ENCODE assay signal across 1 cellular context in genomic region chr2:173963817-173964564, GRCh38.
TF ChIP-seq lines count a peak whose summit lies in the region.

No MANE protein-coding gene starts in this region.

TF ChIP-seq in HepG2, 621 proteins besides CTCF, POLR2A, EP300 and RAD21 (continued from another document and continues in another):
- no peak for TF ChIP-seq ZNF318 (CRISPR knock-in tag; IDR thresholded peaks at IDR 0.05)
- no peak for TF ChIP-seq PAF1 (CRISPR knock-in tag; IDR thresholded peaks at IDR 0.05)
- TF ChIP-seq FOXA3 (CRISPR knock-in tag; IDR thresholded peaks at IDR 0.05), result peak; percentile 50
- TF ChIP-seq MAX (IDR thresholded peaks at IDR 0.05), result peak; percentile 98
- no peak for TF ChIP-seq ZNF33A (CRISPR knock-in tag; IDR thresholded peaks at IDR 0.05; ENCODE audit: borderline replicate concordance)
- TF ChIP-seq PATZ1 (CRISPR knock-in tag; IDR thresholded peaks at IDR 0.05), result peak; percentile 84
- no peak for TF ChIP-seq ZNF382 (CRISPR knock-in tag; IDR thresholded peaks at IDR 0.05; ENCODE audit: borderline replicate concordance)
- no peak for TF ChIP-seq NR2F6 (IDR thresholded peaks at IDR 0.05)
- TF ChIP-seq NR2F6 (CRISPR knock-in tag; IDR thresholded peaks at IDR 0.05), result 0 out of 2 replicates have a peak, but pooled peaks have one; percentile 11
- no peak for TF ChIP-seq HHEX (CRISPR knock-in tag; IDR thresholded peaks at IDR 0.05)
- TF ChIP-seq POLR2AphosphoS2 (IDR thresholded peaks at IDR 0.05; ENCODE audit: low read depth, low read length), result no peak
- no peak for TF ChIP-seq USF2 (IDR thresholded peaks at IDR 0.05; ENCODE audit: low read depth, low read length)
- TF ChIP-seq USF2 (CRISPR knock-in tag; IDR thresholded peaks at IDR 0.05; ENCODE audit: borderline replicate concordance), result no peak
- no peak for TF ChIP-seq CREM (IDR thresholded peaks at IDR 0.05)
- TF ChIP-seq CREM (CRISPR knock-in tag; IDR thresholded peaks at IDR 0.05), result no peak
- TF ChIP-seq SOX6 (IDR thresholded peaks at IDR 0.05), result no peak
- no peak for TF ChIP-seq SOX6 (CRISPR knock-in tag; IDR thresholded peaks at IDR 0.05)
- peak; percentile 84 for TF ChIP-seq ZNF841 (CRISPR knock-in tag; IDR thresholded peaks at IDR 0.05; ENCODE audit: borderline replicate concordance)
- TF ChIP-seq ZNF83 (CRISPR knock-in tag; IDR thresholded peaks at IDR 0.05; ENCODE audit: borderline replicate concordance), result no peak
- TF ChIP-seq ZNF280B (CRISPR knock-in tag; IDR thresholded peaks at IDR 0.05; ENCODE audit: borderline replicate concordance), result no peak
- 0 out of 2 replicates have a peak, but pooled peaks have one; percentile 94 for TF ChIP-seq ZSCAN20 (CRISPR knock-in tag; IDR thresholded peaks at IDR 0.05; ENCODE audit: borderline replicate concordance)
- TF ChIP-seq IKZF1 (IDR thresholded peaks at IDR 0.05), result no peak
- TF ChIP-seq KAT8 (CRISPR knock-in tag; IDR thresholded peaks at IDR 0.05), result peak; percentile 62; the same call in 1 of the 2 replicates
- TF ChIP-seq DZIP1 (CRISPR knock-in tag; IDR thresholded peaks at IDR 0.05), result no peak
- no peak for TF ChIP-seq SCMH1 (CRISPR knock-in tag; IDR thresholded peaks at IDR 0.05; ENCODE audit: borderline replicate concordance)
- TF ChIP-seq GTF2F1 (IDR thresholded peaks at IDR 0.05; ENCODE audit: low read length), result no peak
- TF ChIP-seq ZBTB38 (CRISPR knock-in tag; IDR thresholded peaks at IDR 0.05), result peak; percentile 58; the same call in 1 of the 2 replicates
- TF ChIP-seq ZNF784 (CRISPR knock-in tag; IDR thresholded peaks at IDR 0.05; ENCODE audit: borderline replicate concordance), result peak; percentile 58; the same call in 1 of the 2 replicates
- no peak for TF ChIP-seq SP140L (CRISPR knock-in tag; IDR thresholded peaks at IDR 0.05; ENCODE audit: borderline replicate concordance)
- TF ChIP-seq FOXM1 (CRISPR knock-in tag; IDR thresholded peaks at IDR 0.05), result no peak
- no peak for TF ChIP-seq RARG (CRISPR knock-in tag; IDR thresholded peaks at IDR 0.05; ENCODE audit: low read depth)
- 0 out of 2 replicates have a peak, but pooled peaks have one; percentile 21 for TF ChIP-seq MIER2 (CRISPR knock-in tag; IDR thresholded peaks at IDR 0.05)
- TF ChIP-seq SNAPC5 (CRISPR knock-in tag; IDR thresholded peaks at IDR 0.05; ENCODE audit: borderline replicate concordance), result 0 out of 2 replicates have a peak, but pooled peaks have one; percentile 75
- TF ChIP-seq RAD51 (IDR thresholded peaks at IDR 0.05; ENCODE audit: borderline replicate concordance), result no peak
- TF ChIP-seq ZMAT5 (CRISPR knock-in tag; IDR thresholded peaks at IDR 0.05; ENCODE audit: borderline replicate concordance, low read depth), result no peak
- no peak for TF ChIP-seq MLX (CRISPR knock-in tag; IDR thresholded peaks at IDR 0.05)
- TF ChIP-seq ARHGAP35 (CRISPR knock-in tag; IDR thresholded peaks at IDR 0.05; ENCODE audit: borderline replicate concordance), result no peak
- peak; percentile 79 for TF ChIP-seq ZNF160 (CRISPR knock-in tag; IDR thresholded peaks at IDR 0.05)
- peak; percentile 47; the same call in 1 of the 2 replicates for TF ChIP-seq KAT7 (CRISPR knock-in tag; IDR thresholded peaks at IDR 0.05; ENCODE audit: borderline replicate concordance)
- TF ChIP-seq JUN (CRISPR knock-in tag; IDR thresholded peaks at IDR 0.05), result no peak
- TF ChIP-seq HDAC1 (CRISPR knock-in tag; IDR thresholded peaks at IDR 0.05), result no peak; the same call in 1 of the 2 replicates
- TF ChIP-seq SNAPC2 (CRISPR knock-in tag; IDR thresholded peaks at IDR 0.05), result 0 out of 2 replicates have a peak, but pooled peaks have one; percentile 82
- no peak for TF ChIP-seq ZBTB8A (CRISPR knock-in tag; IDR thresholded peaks at IDR 0.05; ENCODE audit: borderline replicate concordance, low read depth)
- TF ChIP-seq CHCHD3 (CRISPR knock-in tag; IDR thresholded peaks at IDR 0.05), result peak; percentile 41; the same call in 1 of the 2 replicates
- TF ChIP-seq TAF15 (IDR thresholded peaks at IDR 0.05; ENCODE audit: low read depth, low read length, poor library complexity, severe bottlenecking), result peak; percentile 48
- TF ChIP-seq EEA1 (CRISPR knock-in tag; IDR thresholded peaks at IDR 0.05; ENCODE audit: borderline replicate concordance), result peak; percentile 18
- no peak for TF ChIP-seq CAMTA2 (CRISPR knock-in tag; IDR thresholded peaks at IDR 0.05; ENCODE audit: borderline replicate concordance)
- TF ChIP-seq XRCC5 (optimal IDR thresholded peaks at IDR 0.05; ENCODE audit: low read length), result no peak
- peak; percentile 93 for TF ChIP-seq HES4 (CRISPR knock-in tag; IDR thresholded peaks at IDR 0.05; ENCODE audit: borderline replicate concordance)
